ENCODE assay signal across 1 cellular context in genomic region chr1:235331391-235331790, GRCh38.
TF ChIP-seq lines count a peak whose summit lies in the region.

No MANE protein-coding gene starts in this region.

TF ChIP-seq in HepG2, 621 proteins besides CTCF, POLR2A, EP300 and RAD21 (continued from another document):
- TF ChIP-seq ZNF143 (CRISPR knock-in tag; IDR thresholded peaks at IDR 0.05) (no peak), ZNF800 (CRISPR knock-in tag; IDR thresholded peaks at IDR 0.05) (no peak), SMC3 (IDR thresholded peaks at IDR 0.05; ENCODE audit: low read length) (no peak)
- TF ChIP-seq, protein P1, sequence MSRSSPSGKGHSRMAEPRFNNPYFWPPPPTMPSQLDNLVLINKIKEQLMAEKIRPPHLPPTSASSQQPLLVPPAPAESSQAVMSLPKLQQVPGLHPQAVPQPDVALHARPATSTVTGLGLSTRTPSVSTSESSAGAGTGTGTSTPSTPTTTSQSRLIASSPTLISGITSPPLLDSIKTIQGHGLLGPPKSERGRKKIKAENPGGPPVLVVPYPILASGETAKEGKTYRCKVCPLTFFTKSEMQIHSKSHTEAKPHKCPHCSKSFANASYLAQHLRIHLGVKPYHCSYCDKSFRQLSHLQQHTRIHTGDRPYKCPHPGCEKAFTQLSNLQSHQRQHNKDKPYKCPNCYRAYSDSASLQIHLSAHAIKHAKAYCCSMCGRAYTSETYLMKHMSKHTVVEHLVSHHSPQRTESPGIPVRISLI (CRISPR knock-in tag; IDR thresholded peaks at IDR 0.05; ENCODE audit: borderline replicate concordance): no peak
TF ChIP-seq in HepG2: peak in this region for 5.
